Comparison of ENCODE assay signal across 8 cellular contexts in genomic region chr1:156608036-156608674, GRCh38. TPM values are rescaled to one million over a fixed set of nuclear protein-coding genes. Genes with fewer than 3 reads are reported as not detected.
DNase-seq lines count a peak whose midpoint lies in the region; ATAC-seq, FAIRE-seq and TF ChIP-seq lines count a peak whose summit lies in the region.

No MANE protein-coding gene starts in this region.

- H4K20me1 ChIP-seq in BLaER1: no peaks in the 10 kb centered on the region
- H4K20me1 ChIP-seq in MM.1S (ENCODE audit: insufficient read depth, low read length): no peaks in the 10 kb centered on the region

- DNase-seq in GM19238 (ENCODE audit: insufficient read length, low spot score) (peak; percentile 48), MM.1S (peak; percentile 92), RWPE2 (ENCODE audit: low spot score) (no peak), pancreas (peak in 4 of 6 donors; percentile 7 to 61 (median 46)), 8988T (no peak)
- DNase-seq in activated naive CD4-positive, alpha-beta T cell treated with Interleukin-2 at 50 U/mL for 16 hours: peak; percentile 61

- TF ChIP-seq POLR2A in gastroesophageal sphincter (IDR thresholded peaks at IDR 0.05): no peak

- 0 out of 2 replicates have a peak, but pooled peaks cover 4% of the 10 kb centered on the region for H3F3A ChIP-seq in MM.1S (ENCODE audit: insufficient read depth, low read length)

- no peaks in the 10 kb centered on the region for H3K79me2 ChIP-seq in MM.1S (ENCODE audit: low read length)

- ATAC-seq in RWPE2 (ENCODE audit: low read depth) (peak; percentile 94), gastroesophageal sphincter (peak; percentile 88), pancreas (peak; percentile 80 to 99 (median 98))

- H3K4me1 ChIP-seq in BLaER1 (peaks cover 23% of the 10 kb centered on the region), MM.1S (ENCODE audit: low read length) (0 out of 2 replicates have a peak, but pooled peaks cover 5% of the 10 kb centered on the region), RWPE2 (ENCODE audit: insufficient read depth, poor library complexity, severe bottlenecking) (no peaks in the 10 kb centered on the region), gastroesophageal sphincter (peaks cover 0 to 15% (median 5%) of the 10 kb centered on the region in 3 donors), pancreas (no peaks in the 10 kb centered on the region)

- intact Hi-C loops in pancreas (cut with DNase I): loop anchor here in 1 of 3 donors (10.0 kb wide), 1 partner anchor 153 kb away; no protein-coding TSS in a partner anchor

- H3K9ac ChIP-seq in BLaER1: no peak overlapping the region
- H3K9ac ChIP-seq in MM.1S (ENCODE audit: low read length): no peak overlapping the region

- no peak overlapping the region for H2AFZ ChIP-seq in MM.1S (ENCODE audit: low read length)

- TF ChIP-seq EP300 in gastroesophageal sphincter (IDR thresholded peaks at IDR 0.05): no peak

- H3K4me2 ChIP-seq in BLaER1 (peak overlapping the region; percentile 33), MM.1S (ENCODE audit: low read depth, low read length) (peak overlapping the region; percentile 7; the same call in 1 of the 2 replicates)

- peak; percentile 23 for FAIRE-seq in pancreas (lab: Jason Lieb, UNC)

- 26 to 29% methylated on average over 7 of the region's 7 CpGs for WGBS in gastroesophageal sphincter (ENCODE audit: low coverage in 1 of 2), 2 donors
- WGBS in pancreas, 2 donors: 23 to 26% methylated on average over 7 of the region's 7 CpGs

- H3K36me3 ChIP-seq in BLaER1: no peaks in the 10 kb centered on the region
- H3K36me3 ChIP-seq in MM.1S (replicated peaks; ENCODE audit: insufficient read depth, low read length): no peaks in the 10 kb centered on the region
- no peaks in the 10 kb centered on the region for H3K36me3 ChIP-seq in RWPE2 (ENCODE audit: low read depth)
- no peaks in the 10 kb centered on the region for H3K36me3 ChIP-seq in gastroesophageal sphincter
- H3K36me3 ChIP-seq in pancreas: no peaks in the 10 kb centered on the region

- H3K27me3 ChIP-seq in BLaER1 (no peaks in the 10 kb centered on the region), MM.1S (replicated peaks; ENCODE audit: insufficient read depth, low read length) (peaks cover 32% of the 10 kb centered on the region), RWPE2 (ENCODE audit: insufficient read depth, poor library complexity, severe bottlenecking) (peaks cover 10% of the 10 kb centered on the region), gastroesophageal sphincter (peaks cover 4% of the 10 kb centered on the region), pancreas (no peaks in the 10 kb centered on the region)

- H3K27ac ChIP-seq in BLaER1 (no peak overlapping the region), MM.1S (ENCODE audit: low read length) (no peak overlapping the region), RWPE2 (ENCODE audit: poor library complexity, severe bottlenecking) (no peak overlapping the region), gastroesophageal sphincter (peak overlapping the region in 2 of 4 donors; percentile 4 to 22), pancreas (no peak overlapping the region)

- peak; percentile 97 for TF ChIP-seq CTCF in MM.1S (IDR thresholded peaks at IDR 0.05; ENCODE audit: low read length)
- TF ChIP-seq CTCF in RWPE2 (IDR thresholded peaks at IDR 0.05; ENCODE audit: poor library complexity, severe bottlenecking): peak; percentile 84
- TF ChIP-seq CTCF in gastroesophageal sphincter (IDR thresholded peaks at IDR 0.05): peak; percentile 72 to 87 (median 81)
- peak; percentile 22 to 60 (median 54) for TF ChIP-seq CTCF in pancreas (IDR thresholded peaks at IDR 0.05)

- H3K9me3 ChIP-seq in BLaER1 (no peaks in the 10 kb centered on the region), MM.1S (replicated peaks; ENCODE audit: insufficient read depth, low read length) (no peaks in the 10 kb centered on the region), RWPE2 (ENCODE audit: severe bottlenecking) (no peaks in the 10 kb centered on the region), gastroesophageal sphincter (no peaks in the 10 kb centered on the region), pancreas (no peaks in the 10 kb centered on the region)

- no peaks in the 10 kb centered on the region for H3K9me2 ChIP-seq in MM.1S (replicated peaks; ENCODE audit: insufficient read depth, low read length)

- H3K4me3 ChIP-seq in BLaER1 (no peak overlapping the region), MM.1S (ENCODE audit: low read length) (no peak overlapping the region), RWPE2 (ENCODE audit: severe bottlenecking) (no peak overlapping the region), gastroesophageal sphincter (no peak overlapping the region), pancreas (no peak overlapping the region)

RNA-seq across cellular contexts. Expression of gene GPATCH4, which starts 6.9 kb away (rescaled TPM):
- total RNA-seq in gastroesophageal sphincter: 10 to 100 TPM; 18.4 to 37.2 (median 24.0) TPM
- total RNA-seq in pancreas: 10 to 100 TPM in 3 of 6 donors, 1 to 10 TPM in 3; 6.4 to 16.0 (median 11.4) TPM
- 10 to 100 TPM; 14.4 to 16.9 TPM for polyA plus RNA-seq in pancreas

RNA-seq across cellular contexts. Expression of gene HAPLN2, which starts 11.1 kb away (rescaled TPM):
- total RNA-seq in gastroesophageal sphincter: 1 to 10 TPM in 2 of 4 donors, under 1 TPM in 2; 0.13 to 3.0 (median 1.2) TPM
- total RNA-seq in pancreas: not detected
- polyA plus RNA-seq in pancreas: under 1 TPM; 0.38 to 0.46 TPM

RNA-seq across cellular contexts. Expression of gene NAXE, which starts 16.6 kb away (rescaled TPM):
- total RNA-seq in gastroesophageal sphincter (10 to 100 TPM; 65.1 to 93.6 (median 73.4) TPM), pancreas (10 to 100 TPM; 23.9 to 38.5 (median 36.1) TPM)
- polyA plus RNA-seq in pancreas: 10 to 100 TPM; 35.0 to 60.4 TPM

RNA-seq across cellular contexts. Expression of gene TTC24, which starts 28.6 kb away (rescaled TPM):
- not detected for total RNA-seq in gastroesophageal sphincter
- total RNA-seq in pancreas: not detected
- polyA plus RNA-seq in pancreas: not detected

RNA-seq across cellular contexts. Expression of gene BCAN, which starts 33.8 kb away (rescaled TPM):
- total RNA-seq in gastroesophageal sphincter: 1 to 10 TPM in 2 of 4 donors, under 1 TPM in 1, not detected in 1; 0.50 to 5.0 (median 1.9) TPM
- under 1 TPM in 1 of 6 donors, not detected in 5; 0.12 TPM for total RNA-seq in pancreas
- polyA plus RNA-seq in pancreas: not detected

Comparison
In these comparisons a context has a peak if more than half of its experiments do, and no peak if none do; other contexts are left out.
1. DNase-seq: peak in GM19238 (single experiment), MM.1S (single experiment), activated naive CD4-positive, alpha-beta T cell treated with Interleukin-2 at 50 U/mL for 16 hours (single experiment) and pancreas (4 of 6); none in RWPE2 (single experiment) and 8988T (single experiment).
2. Peak in every context shown above with its lines, with median percentiles within 50 percentile points of each other: CTCF ChIP-seq and ATAC-seq.